ENCODE assay signal across 16 cellular contexts in the genomic region with DNA sequence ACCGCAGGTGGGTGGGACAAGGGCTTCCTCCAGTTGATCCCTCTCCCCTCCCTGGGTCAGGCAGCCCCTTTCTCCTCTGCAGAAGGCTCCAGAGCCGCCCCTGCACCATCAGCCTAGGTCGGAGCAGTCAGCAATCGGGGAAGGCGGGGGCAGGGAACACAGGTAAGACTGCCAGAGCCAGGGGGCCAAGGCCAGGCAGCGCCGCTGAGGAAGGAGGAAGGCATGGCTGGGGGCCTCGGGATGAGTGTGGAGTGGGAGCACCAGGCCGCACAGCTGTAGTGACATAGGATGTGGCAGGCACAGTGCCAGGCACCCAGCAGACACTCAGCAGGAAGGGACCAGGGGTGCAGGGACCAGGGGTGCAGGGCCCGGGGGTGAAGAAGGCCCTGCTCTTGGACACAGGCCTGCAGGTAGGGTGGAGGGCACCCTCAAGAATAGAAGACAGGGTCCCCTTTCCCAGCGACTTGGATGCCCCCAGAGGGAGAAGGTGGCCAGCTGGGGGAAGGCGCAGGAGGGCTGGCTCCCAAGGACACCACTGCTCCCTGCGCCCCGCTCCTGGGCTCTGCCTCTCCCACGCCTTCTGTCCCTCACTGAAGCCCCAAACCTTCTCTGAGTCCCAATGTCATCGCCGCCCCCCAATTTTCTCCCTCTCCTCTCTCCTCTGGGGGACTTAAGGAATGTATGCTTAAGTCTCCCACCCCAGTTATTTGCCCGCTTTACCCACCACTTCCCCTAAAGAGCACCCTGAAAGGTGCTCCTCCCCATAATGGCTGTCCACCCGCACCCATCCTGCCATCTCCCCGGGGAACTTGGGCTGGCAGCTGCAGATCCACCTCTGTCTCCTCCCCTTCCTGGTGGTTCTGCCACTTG. TPM values are rescaled to one million over a fixed set of nuclear protein-coding genes. Genes with fewer than 3 reads are reported as not detected.
A peak's percentile ranks its signal among the peaks of the same experiment; 100 is the strongest.
DNase-seq lines count a peak whose midpoint lies in the region; ATAC-seq and TF ChIP-seq lines count a peak whose summit lies in the region.
"Had no signal": no experiment of that assay in that cellular context is flagged by ENCODE, and none has a peak within 500 bp of the region (broad histone marks: within the 10 kb centered on the region; RNA-seq: fewer than 3 reads in every experiment).

No MANE protein-coding gene starts in this region.

- TF ChIP-seq CTCF in ascending aorta (IDR thresholded peaks at IDR 0.05) = no peak
- no peak for TF ChIP-seq CTCF in suprapubic skin (IDR thresholded peaks at IDR 0.05)
- TF ChIP-seq CTCF in A673 (conservative IDR thresholded peaks at IDR 0.05; ENCODE audit: low read depth, low read length) = no peak
- TF ChIP-seq CTCF in vagina (IDR thresholded peaks at IDR 0.05) = no peak

- no peak overlapping the region for H3K27ac Mint-ChIP-seq in activated CD4-positive, alpha-beta memory T cell treated with anti-CD3 and anti-CD28 coated beads for 36 hours
- H3K27ac Mint-ChIP-seq in activated CD4-positive, alpha-beta memory T cell treated with anti-CD3 and anti-CD28 coated beads, Interleukin-2, amount 10 ng/mL, durations not matched to agents 7 days and 5 days = no peak overlapping the region
- H3K27ac Mint-ChIP-seq: naive thymus-derived CD4-positive, alpha-beta T cell had no signal

- H3K4me3 Mint-ChIP-seq in activated CD4-positive, alpha-beta memory T cell treated with anti-CD3 and anti-CD28 coated beads for 36 hours = no peak overlapping the region
- H3K4me3 Mint-ChIP-seq in activated CD4-positive, alpha-beta memory T cell treated with anti-CD3 and anti-CD28 coated beads, Interleukin-2, amount 10 ng/mL, durations not matched to agents 7 days and 5 days = no peak overlapping the region
- H3K4me3 Mint-ChIP-seq: naive thymus-derived CD4-positive, alpha-beta T cell had no signal

- no TSS peak for BruUV-seq in A673 (replicated peaks; lab: Mats Ljungman, UMichigan)

- POLR2A ChIA-PET in activated CD4-positive, alpha-beta memory T cell treated with anti-CD3 and anti-CD28 coated beads for 36 hours (lab: Charles Lee) = interaction anchor here (0.5 kb wide), 1 partner anchor 63 kb away, joined by 3 read pairs; no protein-coding TSS in a partner anchor
- POLR2A ChIA-PET in activated CD4-positive, alpha-beta memory T cell treated with anti-CD3 and anti-CD28 coated beads, Interleukin-2, amount 10 ng/mL, durations not matched to agents 7 days and 5 days (lab: Charles Lee) = no interaction called here
- POLR2A ChIA-PET in A673 (lab: Charles Lee; ENCODE audit: low non-redundant PET) = no interaction called here

- TF ChIP-seq POLR2A in suprapubic skin (IDR thresholded peaks at IDR 0.05) = no peak
- no peak for TF ChIP-seq POLR2A in vagina (IDR thresholded peaks at IDR 0.05)

- H3K27me3 Mint-ChIP-seq in activated CD4-positive, alpha-beta memory T cell treated with anti-CD3 and anti-CD28 coated beads for 36 hours = peaks cover 14% of the 10 kb centered on the region
- peaks cover 6% of the 10 kb centered on the region for H3K27me3 Mint-ChIP-seq in activated CD4-positive, alpha-beta memory T cell treated with anti-CD3 and anti-CD28 coated beads, Interleukin-2, amount 10 ng/mL, durations not matched to agents 7 days and 5 days

- no peaks in the 10 kb centered on the region for H3K9me3 ChIP-seq in ascending aorta
- no peaks in the 10 kb centered on the region for H3K9me3 ChIP-seq in suprapubic skin
- no peaks in the 10 kb centered on the region for H3K9me3 ChIP-seq in A673 (ENCODE audit: low read depth, low read length, poor library complexity, severe bottlenecking)
- no peaks in the 10 kb centered on the region for H3K9me3 ChIP-seq in vagina
- H3K9me3 ChIP-seq: Peyer's patch, tibial nerve had no signal

- H3K27ac ChIP-seq in ascending aorta = no peak overlapping the region
- no peak overlapping the region for H3K27ac ChIP-seq in suprapubic skin
- H3K27ac ChIP-seq in A673 (ENCODE audit: low read depth, low read length, poor library complexity, severe bottlenecking) = no peak overlapping the region
- no peak overlapping the region for H3K27ac ChIP-seq in vagina
- H3K27ac ChIP-seq: Peyer's patch had no signal

- no peak for ATAC-seq in left lobe of liver
- ATAC-seq: naive thymus-derived CD4-positive, alpha-beta T cell had no signal

- no peak for TF ChIP-seq EP300 in suprapubic skin (IDR thresholded peaks at IDR 0.05)

- CTCF ChIA-PET in activated CD4-positive, alpha-beta memory T cell treated with anti-CD3 and anti-CD28 coated beads for 36 hours (lab: Charles Lee) = no interaction called here
- CTCF ChIA-PET in activated CD4-positive, alpha-beta memory T cell treated with anti-CD3 and anti-CD28 coated beads, Interleukin-2, amount 10 ng/mL, durations not matched to agents 7 days and 5 days (lab: Charles Lee) = no interaction called here
- CTCF ChIA-PET in A673 (lab: Charles Lee) = no interaction called here

- no peaks in the 10 kb centered on the region for H3K36me3 Mint-ChIP-seq in activated CD4-positive, alpha-beta memory T cell treated with anti-CD3 and anti-CD28 coated beads for 36 hours
- no peaks in the 10 kb centered on the region for H3K36me3 Mint-ChIP-seq in activated CD4-positive, alpha-beta memory T cell treated with anti-CD3 and anti-CD28 coated beads, Interleukin-2, amount 10 ng/mL, durations not matched to agents 7 days and 5 days (ENCODE audit: low read depth)
- H3K36me3 Mint-ChIP-seq: naive thymus-derived CD4-positive, alpha-beta T cell had no signal

- H3K27me3 ChIP-seq in ascending aorta = no peaks in the 10 kb centered on the region
- H3K27me3 ChIP-seq in suprapubic skin = no peaks in the 10 kb centered on the region
- no peaks in the 10 kb centered on the region for H3K27me3 ChIP-seq in A673 (replicated peaks; ENCODE audit: insufficient read depth, low read depth, low read length, poor library complexity)
- no peaks in the 10 kb centered on the region for H3K27me3 ChIP-seq in vagina
- H3K27me3 ChIP-seq: Peyer's patch, tibial nerve had no signal

- intact Hi-C loops in activated CD4-positive, alpha-beta memory T cell treated with anti-CD3 and anti-CD28 coated beads for 36 hours (cut with micrococcal nuclease) = no loop called here
- intact Hi-C loops in ascending aorta (cut with DNase I) (no loop called here), A673 (cut with micrococcal nuclease; ENCODE audit: unreplicated experiment) (no loop called here), vagina (cut with DNase I) (no loop called here)

- H3K9me3 Mint-ChIP-seq in activated CD4-positive, alpha-beta memory T cell treated with anti-CD3 and anti-CD28 coated beads for 36 hours = no peaks in the 10 kb centered on the region
- no peaks in the 10 kb centered on the region for H3K9me3 Mint-ChIP-seq in activated CD4-positive, alpha-beta memory T cell treated with anti-CD3 and anti-CD28 coated beads, Interleukin-2, amount 10 ng/mL, durations not matched to agents 7 days and 5 days
- H3K9me3 Mint-ChIP-seq: naive thymus-derived CD4-positive, alpha-beta T cell had no signal

- H3K4me1 ChIP-seq in ascending aorta (peaks cover 0 to 3% of the 10 kb centered on the region in 2 donors), suprapubic skin (no peaks in the 10 kb centered on the region), A673 (ENCODE audit: insufficient read depth, low read length, poor library complexity, severe bottlenecking) (no peaks in the 10 kb centered on the region), vagina (no peaks in the 10 kb centered on the region)
- H3K4me1 ChIP-seq: Peyer's patch had no signal

- H3K36me3 ChIP-seq in ascending aorta (no peaks in the 10 kb centered on the region), suprapubic skin (no peaks in the 10 kb centered on the region), A673 (ENCODE audit: insufficient read depth, low read length, poor library complexity, severe bottlenecking) (no peaks in the 10 kb centered on the region), vagina (no peaks in the 10 kb centered on the region)
- H3K36me3 ChIP-seq: Peyer's patch, tibial nerve had no signal

- no peaks in the 10 kb centered on the region for H3K4me1 Mint-ChIP-seq in activated CD4-positive, alpha-beta memory T cell treated with anti-CD3 and anti-CD28 coated beads for 36 hours (ENCODE audit: low read depth)
- H3K4me1 Mint-ChIP-seq in activated CD4-positive, alpha-beta memory T cell treated with anti-CD3 and anti-CD28 coated beads, Interleukin-2, amount 10 ng/mL, durations not matched to agents 7 days and 5 days = no peaks in the 10 kb centered on the region

- peak; percentile 4 for DNase-seq in activated CD4-positive, alpha-beta memory T cell treated with anti-CD3 and anti-CD28 coated beads for 36 hours
- no peak for DNase-seq in activated CD4-positive, alpha-beta memory T cell treated with anti-CD3 and anti-CD28 coated beads, Interleukin-2, amount 10 ng/mL, durations not matched to agents 7 days and 5 days
- DNase-seq in ascending aorta (ENCODE audit: low spot score in 2 of 2) (peak; percentile 5 to 51), left lobe of liver (ENCODE audit: low spot score) (peak; percentile 42), suprapubic skin (ENCODE audit: low spot score in 2 of 2) (peak; percentile 48 to 78), cortex of kidney (lab: John Stamatoyannopoulos, UW) (no peak), A673 (ENCODE audit: low spot score) (no peak), vagina (ENCODE audit: extremely low spot score in 2 of 2) (no peak)
- DNase-seq: ACHN, amniotic stem cell, Calu3, NCI-H1105 treated with DMSO at 0.1 percent for 48 hours had no signal

- WGBS in suprapubic skin = 93% methylated on average over 19 of the region's 20 CpGs

- H3K4me3 ChIP-seq in ascending aorta = no peak overlapping the region
- no peak overlapping the region for H3K4me3 ChIP-seq in suprapubic skin
- H3K4me3 ChIP-seq in A673 (ENCODE audit: low read depth, low read length, poor library complexity, severe bottlenecking) = no peak overlapping the region
- no peak overlapping the region for H3K4me3 ChIP-seq in vagina
- H3K4me3 ChIP-seq: Peyer's patch, tibial nerve had no signal

RNA-seq across cellular contexts. Expression of gene CAMK2B, which starts 38.5 kb away (rescaled TPM):
- total RNA-seq in activated CD4-positive, alpha-beta memory T cell treated with anti-CD3 and anti-CD28 coated beads for 36 hours = under 1 TPM; 0.46 to 0.76 TPM
- total RNA-seq in activated CD4-positive, alpha-beta memory T cell treated with anti-CD3 and anti-CD28 coated beads, Interleukin-2, amount 10 ng/mL, durations not matched to agents 7 days and 5 days = under 1 TPM in 1 of 2 experiments, not detected in 1; 0.10 TPM
- 3.2 TPM for total RNA-seq in ascending aorta
- total RNA-seq in left lobe of liver = 5.0 TPM
- 1 to 10 TPM in 2 of 4 donors, under 1 TPM in 2; 0.89 to 5.1 (median 1.2) TPM for total RNA-seq in suprapubic skin
- 0.13 and 0.42 TPM in 2 replicates for total RNA-seq in A673 (2021)
- total RNA-seq in vagina = 3.2 TPM
- total RNA-seq: Calu3, kidney epithelial cell had no signal

Comparison
In these comparisons a context has a peak if more than half of its experiments do, and no peak if none do; other contexts are left out.
1. DNase-seq: peak in activated CD4-positive, alpha-beta memory T cell treated with anti-CD3 and anti-CD28 coated beads for 36 hours (single experiment), ascending aorta (2 of 2), left lobe of liver (single experiment) and suprapubic skin (2 of 2); none in activated CD4-positive, alpha-beta memory T cell treated with anti-CD3 and anti-CD28 coated beads, Interleukin-2, amount 10 ng/mL, durations not matched to agents 7 days and 5 days (single experiment), cortex of kidney (single experiment), A673 (single experiment) and vagina (0 of 2).